8 cellular contexts compared by ENCODE assay signal in the genomic region with DNA sequence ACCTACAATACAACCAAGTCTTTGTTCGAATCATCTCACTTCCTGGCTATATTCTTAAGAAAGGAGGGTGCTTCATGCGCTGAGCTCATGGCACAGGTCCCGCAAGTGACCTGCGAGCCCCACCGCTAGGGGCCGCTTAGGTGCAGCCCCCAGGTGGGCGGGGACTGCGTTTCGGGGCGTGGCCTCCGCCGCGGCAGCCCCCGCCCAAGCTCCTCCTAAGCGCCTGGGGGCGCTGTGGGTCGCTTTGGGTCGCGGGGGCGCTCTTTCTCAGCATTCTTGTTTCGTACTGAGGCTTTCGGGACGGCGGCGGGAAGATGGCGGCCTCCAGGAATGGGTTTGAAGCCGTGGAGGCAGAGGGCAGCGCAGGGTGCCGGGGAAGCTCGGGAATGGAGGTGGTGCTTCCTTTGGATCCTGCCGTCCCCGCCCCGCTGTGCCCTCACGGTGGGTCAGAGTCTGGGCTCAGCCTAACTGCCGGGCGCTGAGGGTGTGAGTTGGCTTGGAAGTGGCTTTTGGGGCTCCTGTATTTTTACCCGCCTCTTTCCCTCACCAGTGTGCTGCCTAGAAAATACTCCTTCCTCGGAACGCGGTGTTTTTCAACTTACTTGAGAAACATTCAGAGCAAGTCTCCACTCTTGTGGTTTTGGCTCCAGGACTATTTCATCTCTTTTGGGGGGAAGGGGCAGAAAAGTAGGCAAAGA. TPM values are rescaled to one million over a fixed set of nuclear protein-coding genes. Genes with fewer than 3 reads are reported as not detected.
A peak's percentile ranks its signal among the peaks of the same experiment; 100 is the strongest.
DNase-seq lines count a peak whose midpoint lies in the region; ATAC-seq, FAIRE-seq and TF ChIP-seq lines count a peak whose summit lies in the region.

A gene with protein sequence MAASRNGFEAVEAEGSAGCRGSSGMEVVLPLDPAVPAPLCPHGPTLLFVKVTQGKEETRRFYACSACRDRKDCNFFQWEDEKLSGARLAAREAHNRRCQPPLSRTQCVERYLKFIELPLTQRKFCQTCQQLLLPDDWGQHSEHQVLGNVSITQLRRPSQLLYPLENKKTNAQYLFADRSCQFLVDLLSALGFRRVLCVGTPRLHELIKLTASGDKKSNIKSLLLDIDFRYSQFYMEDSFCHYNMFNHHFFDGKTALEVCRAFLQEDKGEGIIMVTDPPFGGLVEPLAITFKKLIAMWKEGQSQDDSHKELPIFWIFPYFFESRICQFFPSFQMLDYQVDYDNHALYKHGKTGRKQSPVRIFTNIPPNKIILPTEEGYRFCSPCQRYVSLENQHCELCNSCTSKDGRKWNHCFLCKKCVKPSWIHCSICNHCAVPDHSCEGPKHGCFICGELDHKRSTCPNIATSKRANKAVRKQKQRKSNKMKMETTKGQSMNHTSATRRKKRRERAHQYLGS (plus strand): TSS at position 279 of the 698 bp plus-strand sequence. CDS start 36 bp downstream, at position 315.

- H3K4me1 ChIP-seq in A673 (ENCODE audit: insufficient read depth, low read length, poor library complexity, severe bottlenecking) (peaks cover 6% of the 10 kb centered on the region), iPS-15b (ENCODE audit: control insufficient read depth, insufficient read depth, low read length) (no peaks in the 10 kb centered on the region), skeletal muscle tissue (ENCODE audit: control insufficient read depth in 3 of 3, insufficient read depth in 3 of 3, low read length in 3 of 3) (peaks cover 7 to 10% (median 7%) of the 10 kb centered on the region in 3 donors)

- TF ChIP-seq CTCF in A673 (conservative IDR thresholded peaks at IDR 0.05; ENCODE audit: low read depth, low read length) (peak; percentile 100), brain microvascular endothelial cell (IDR thresholded peaks at IDR 0.05; ENCODE audit: low read depth, low read length, missing control alignments) (peak; percentile 91)

- TF ChIP-seq POLR2A in GM18526 (IDR thresholded peaks at IDR 0.05; ENCODE audit: extremely low read depth, insufficient read length) = peak; percentile 77

- in situ Hi-C loops in brain microvascular endothelial cell (cut with HindIII; ENCODE audit: low pct_ligation_motif_present, low sequenced_read_pairs) = no loop called here

- DNase-seq in A673 (ENCODE audit: low spot score) = peak; percentile 91
- peak; percentile 38 for DNase-seq in NCI-H2107 treated with DMSO at 0.1 percent for 48 hours (lab: John Stamatoyannopoulos, UW; ENCODE audit: unreplicated experiment)
- DNase-seq in brain microvascular endothelial cell = peak; percentile 76

- H3K27ac ChIP-seq in A673 (ENCODE audit: low read depth, low read length, poor library complexity, severe bottlenecking) = peak within 1 kb of the TSS; percentile 85
- peak within 1 kb of the TSS; percentile 76 for H3K27ac ChIP-seq in brain microvascular endothelial cell
- H3K27ac ChIP-seq in skeletal muscle tissue (ENCODE audit: low read depth, low read length) = peak within 1 kb of the TSS; percentile 45

- POLR2A ChIA-PET in A673 (lab: Charles Lee; ENCODE audit: low non-redundant PET) = interaction anchor here (0.7 kb wide), 1 partner anchor 22 kb away, joined by 3 read pairs; no protein-coding TSS in a partner anchor

- H3K4me3 ChIP-seq in A673 (ENCODE audit: low read depth, low read length, poor library complexity, severe bottlenecking) (peak within 1 kb of the TSS; percentile 82), brain microvascular endothelial cell (ENCODE audit: low read depth, low read length) (peak within 1 kb of the TSS; percentile 96), iPS-15b (ENCODE audit: low read depth, low read length) (peak within 1 kb of the TSS; percentile 98), skeletal muscle tissue (ENCODE audit: low read length in 3 of 3) (peak within 1 kb of the TSS; percentile 94 to 97 (median 95))

- H3K9ac ChIP-seq in iPS-15b (ENCODE audit: low read depth, low read length) (peak within 1 kb of the TSS; percentile 95), skeletal muscle tissue (ENCODE audit: low read depth in 1 of 3, low read length in 3 of 3) (peak within 1 kb of the TSS; percentile 71 to 93 (median 89))

- no peaks in the 10 kb centered on the region for H3K27me3 ChIP-seq in A673 (replicated peaks; ENCODE audit: insufficient read depth, low read depth, low read length, poor library complexity)
- H3K27me3 ChIP-seq in brain microvascular endothelial cell (replicated peaks) = no peaks in the 10 kb centered on the region
- H3K27me3 ChIP-seq in iPS-15b (ENCODE audit: control insufficient read depth, insufficient read depth, low read length) = no peaks in the 10 kb centered on the region
- peaks cover 0 to 4% (median 0%) of the 10 kb centered on the region in 3 donors for H3K27me3 ChIP-seq in skeletal muscle tissue (ENCODE audit: control insufficient read depth in 3 of 3, insufficient read depth in 3 of 3, low read length in 3 of 3)

- H3K9me3 ChIP-seq in A673 (ENCODE audit: low read depth, low read length, poor library complexity, severe bottlenecking) = no peaks in the 10 kb centered on the region
- H3K9me3 ChIP-seq in iPS-15b (ENCODE audit: control insufficient read depth, insufficient read depth, low read length) = no peaks in the 10 kb centered on the region
- H3K9me3 ChIP-seq in skeletal muscle tissue (ENCODE audit: control insufficient read depth in 3 of 3, low read length in 3 of 3) = no peaks in the 10 kb centered on the region

- CTCF ChIA-PET in A673 (lab: Charles Lee) = interaction anchor here (0.6 to 1.6 kb wide), 7 partner anchors 8 to 80 kb away, joined by 3 to 13 read pairs (median 4); no protein-coding TSS in a partner anchor

- intact Hi-C loops in A673 (cut with micrococcal nuclease; ENCODE audit: unreplicated experiment) = loop anchor here (5.0 kb wide), 1 partner anchor 80 kb away; a partner anchor contains a TSS

- TSS peak; percentile 72 for BruUV-seq in A673 (replicated peaks; lab: Mats Ljungman, UMichigan)

- peak; percentile 73 for ATAC-seq in HG03066 (IDR thresholded peaks at IDR 0.05; ENCODE audit: low read depth, unreplicated experiment)

- peak; percentile 5 for FAIRE-seq in TTC549 (lab: Jason Lieb, UNC)

- H3K36me3 ChIP-seq in A673 (ENCODE audit: insufficient read depth, low read length, poor library complexity, severe bottlenecking) = peaks cover 4% of the 10 kb centered on the region
- no peaks in the 10 kb centered on the region for H3K36me3 ChIP-seq in brain microvascular endothelial cell (replicated peaks)
- no peaks in the 10 kb centered on the region for H3K36me3 ChIP-seq in iPS-15b (ENCODE audit: control insufficient read depth, insufficient read depth, low read length)
- peaks cover 3 to 10% (median 8%) of the 10 kb centered on the region in 3 donors for H3K36me3 ChIP-seq in skeletal muscle tissue (ENCODE audit: control insufficient read depth in 3 of 3, insufficient read depth in 3 of 3, low read length in 3 of 3)

RNA-seq across cellular contexts. Expression of the gene that starts here (rescaled TPM):
- 17.7 and 18.0 TPM in 2 replicates for total RNA-seq in A673 (2021)
- 42.8 TPM for total RNA-seq in skeletal muscle tissue

Comparison
In these comparisons a context has a peak if more than half of its experiments do, and no peak if none do; other contexts are left out.
1. Peak in every context shown above with its lines: DNase-seq, ATAC-seq, H3K4me3 ChIP-seq and H3K27ac ChIP-seq.
2. DNase-seq: peak in every context shown above with its lines; median percentile 91 in A673; 76 in brain microvascular endothelial cell; 38 in NCI-H2107 treated with DMSO at 0.1 percent for 48 hours.